ENCODE assay signal across 1 cellular context in the genomic region with DNA sequence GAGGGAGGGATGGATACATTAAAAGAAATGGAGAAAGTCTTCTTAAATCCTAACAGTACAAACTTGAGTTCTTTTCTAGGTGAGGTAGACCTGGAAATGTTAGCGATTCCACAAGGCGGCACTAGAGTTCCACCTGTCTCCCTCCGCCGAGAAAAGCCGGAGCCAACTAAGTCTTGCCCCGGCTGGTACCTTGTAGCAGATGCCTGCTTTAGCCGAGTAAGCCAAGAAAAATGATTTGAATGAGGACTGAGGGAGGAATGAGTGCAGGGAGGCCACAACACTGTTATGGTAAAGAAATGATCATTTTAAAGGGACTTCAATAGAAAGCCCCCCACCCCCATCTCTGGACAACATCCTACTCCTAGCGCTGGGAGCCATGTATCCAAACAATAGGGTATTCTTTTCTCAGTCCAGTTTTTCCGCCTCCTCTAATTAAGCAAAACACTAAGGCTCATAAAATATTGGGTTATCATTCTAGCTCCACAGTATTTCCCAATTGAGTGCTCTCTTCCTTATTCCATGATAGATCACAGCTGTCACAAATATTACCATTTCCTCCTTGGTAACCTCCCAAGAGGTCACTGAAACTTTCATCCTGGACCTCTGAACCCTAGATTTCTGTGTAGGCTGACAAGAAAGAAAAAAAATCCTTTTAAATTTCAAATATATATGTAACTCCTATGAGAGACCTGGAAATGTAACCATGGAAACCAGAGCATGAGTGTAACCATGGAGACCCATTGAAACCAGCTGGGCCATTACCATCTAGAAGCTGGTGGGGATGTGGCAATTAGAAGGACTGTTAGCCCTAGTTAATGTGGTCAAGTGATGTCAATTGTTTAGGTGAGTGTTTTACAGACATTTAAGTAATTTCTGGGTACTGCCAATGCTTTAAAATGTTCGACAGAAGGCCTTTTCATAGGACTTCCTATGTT.
TF ChIP-seq lines count a peak whose summit lies in the region.

No MANE protein-coding gene starts in this region.

TF ChIP-seq in SK-N-SH treated with all-trans-retinoic acid at 6 μM for 48 hours, 23 proteins besides CTCF, POLR2A, EP300 and RAD21 (continued from another document):
- no peak for TF ChIP-seq CREB5 (CRISPR knock-in tag; IDR thresholded peaks at IDR 0.05; ENCODE audit: low read depth)
- no peak for TF ChIP-seq TCF4 (CRISPR knock-in tag; IDR thresholded peaks at IDR 0.05; ENCODE audit: borderline replicate concordance)
- no peak for TF ChIP-seq ZFP3 (CRISPR knock-in tag; IDR thresholded peaks at IDR 0.05)
- TF ChIP-seq ZNF8 (CRISPR knock-in tag; IDR thresholded peaks at IDR 0.05): no peak
TF ChIP-seq in SK-N-SH treated with all-trans-retinoic acid at 6 μM for 48 hours: peak in this region for 0.
